In genomic region chr5:136810198-136810823, GRCh38 we compare ENCODE assay signal across 16 cellular contexts.
A peak's percentile ranks its signal among the peaks of the same experiment; 100 is the strongest.
DNase-seq lines count a peak whose midpoint lies in the region; ATAC-seq and TF ChIP-seq lines count a peak whose summit lies in the region.
"Had no signal": no experiment of that assay in that cellular context is flagged by ENCODE, and none has a peak within 500 bp of the region (broad histone marks: within the 10 kb centered on the region; RNA-seq: fewer than 3 reads in every experiment).

No MANE protein-coding gene starts in this region.

- H3K4me1 ChIP-seq in PC-3 (ENCODE audit: insufficient read depth, low read length) = peaks cover 31% of the 10 kb centered on the region

- TF ChIP-seq CTCF in PC-3 (conservative IDR thresholded peaks at IDR 0.05; ENCODE audit: low read depth, low read length) (no peak), omental fat pad (IDR thresholded peaks at IDR 0.05) (no peak), brain microvascular endothelial cell (IDR thresholded peaks at IDR 0.05; ENCODE audit: low read depth, low read length, missing control alignments) (no peak)

- no peak overlapping the region for H2AFZ ChIP-seq in PC-3 (ENCODE audit: low read length)

- no peaks in the 10 kb centered on the region for H3K9me3 ChIP-seq in PC-3 (ENCODE audit: low read length)
- H3K9me3 ChIP-seq: esophagus squamous epithelium had no signal

- H4K20me1 ChIP-seq in PC-3 (ENCODE audit: low read length) = no peaks in the 10 kb centered on the region

- H3K4me3 ChIP-seq in PC-3 (ENCODE audit: low read length) = no peak overlapping the region
- no peak overlapping the region for H3K4me3 ChIP-seq in brain microvascular endothelial cell (ENCODE audit: low read depth, low read length)
- H3K4me3 ChIP-seq: esophagus squamous epithelium had no signal

- ATAC-seq in PC-3 (peak; percentile 85), esophagus mucosa (peak; percentile 95), omental fat pad (ENCODE audit: low FRiP score) (peak; percentile 58), HG03565 (IDR thresholded peaks at IDR 0.05; ENCODE audit: unreplicated experiment) (no peak), GM21447 (IDR thresholded peaks at IDR 0.05; ENCODE audit: unreplicated experiment) (no peak)
- ATAC-seq: activated CD8-positive, alpha-beta T cell treated with anti-CD3 and anti-CD28 coated beads for 36 hours; CD8-positive, alpha-beta T cell; HepG2 had no signal

- H3K4me2 ChIP-seq in PC-3 (ENCODE audit: low read length) = peak overlapping the region; percentile 50

- in situ Hi-C loops in brain microvascular endothelial cell (cut with HindIII; ENCODE audit: low pct_ligation_motif_present, low sequenced_read_pairs) = no loop called here

- H3K27ac ChIP-seq in PC-3 (ENCODE audit: low read length) (peak overlapping the region; percentile 98), brain microvascular endothelial cell (no peak overlapping the region)
- H3K27ac ChIP-seq: esophagus squamous epithelium had no signal

- H3K79me2 ChIP-seq in PC-3 (ENCODE audit: low read length) = no peaks in the 10 kb centered on the region

- intact Hi-C loops in PC-3 (cut with micrococcal nuclease) = no loop called here

- CTCF ChIA-PET in PC-3 (lab: Charles Lee) = interaction anchor here (0.6 to 1.0 kb wide), 4 partner anchors 25 to 516 kb away, joined by 3 to 4 read pairs (median 3); no protein-coding TSS in a partner anchor

- DNase-seq in Daoy (ENCODE audit: low read depth) (peak; percentile 85), PC-3 (peak; percentile 89), omental fat pad (ENCODE audit: low spot score) (no peak), putamen (ENCODE audit: low spot score) (no peak), brain microvascular endothelial cell (no peak)
- DNase-seq: activated CD8-positive, alpha-beta T cell treated with anti-CD3 and anti-CD28 coated beads for 36 hours; activated gamma-delta T cell treated with Interleukin-2 at 50 U/mL for 16 hours; CD8-positive, alpha-beta T cell; esophagus squamous epithelium; NCI-H1436 treated with DMSO at 0.1 percent for 48 hours; stimulated activated CD4-positive, alpha-beta T cell treated with anti-CD3 and anti-CD28 coated beads, Interleukin-1b, Interleukin-23, amount 100 ng/mL, for 48 hours; stimulated activated naive CD4-positive, alpha-beta T cell treated with Interleukin-2 at 50 U/mL for 16 hours had no signal

- H3K27me3 ChIP-seq in PC-3 (ENCODE audit: low read length) = no peaks in the 10 kb centered on the region
- H3K27me3 ChIP-seq in brain microvascular endothelial cell (replicated peaks) = no peaks in the 10 kb centered on the region
- H3K27me3 ChIP-seq: esophagus squamous epithelium had no signal

- peak overlapping the region; percentile 70 for H3K9ac ChIP-seq in PC-3 (ENCODE audit: low read length)

- no peaks in the 10 kb centered on the region for H3K9me2 ChIP-seq in PC-3 (replicated peaks; ENCODE audit: low read length)

- BruUV-seq in PC-3 (replicated peaks; lab: Mats Ljungman, UMichigan) = no TSS peak

- peaks cover 4% of the 10 kb centered on the region for H3F3A ChIP-seq in PC-3 (ENCODE audit: low read length, unreplicated experiment)

- POLR2A ChIA-PET in PC-3 (lab: Charles Lee; ENCODE audit: unreplicated experiment) = interaction anchor here (0.6 kb wide), 1 partner anchor 124 kb away, joined by 3 read pairs; no protein-coding TSS in a partner anchor

- H3K36me3 ChIP-seq in PC-3 (ENCODE audit: low read depth, low read length) (no peaks in the 10 kb centered on the region), brain microvascular endothelial cell (replicated peaks) (no peaks in the 10 kb centered on the region)
- H3K36me3 ChIP-seq: esophagus squamous epithelium had no signal

Comparison
In these comparisons a context has a peak if more than half of its experiments do, and no peak if none do; other contexts are left out.
1. DNase-seq: peak in Daoy (single experiment) and PC-3 (single experiment); none in omental fat pad (single experiment), putamen (single experiment) and brain microvascular endothelial cell (single experiment).
2. ATAC-seq: peak in PC-3 (single experiment), esophagus mucosa (single experiment) and omental fat pad (single experiment); none in HG03565 (single experiment) and GM21447 (single experiment).